1 cellular context compared by ENCODE assay signal in genomic region chr2:210541280-210541902, GRCh38.
TF ChIP-seq lines count a peak whose summit lies in the region.

No MANE protein-coding gene starts in this region.

TF ChIP-seq in HepG2, 621 proteins besides CTCF, POLR2A, EP300 and RAD21 (continued from another document):
- TF ChIP-seq ZBTB40 (IDR thresholded peaks at IDR 0.05) (peak; percentile 96), ZBTB40 (CRISPR knock-in tag; IDR thresholded peaks at IDR 0.05) (peak; percentile 99), ZBTB20 (CRISPR knock-in tag; IDR thresholded peaks at IDR 0.05; ENCODE audit: borderline replicate concordance, low read depth) (peak; percentile 98; the same call in 1 of the 2 replicates), ZNF557 (CRISPR knock-in tag; IDR thresholded peaks at IDR 0.05) (peak; percentile 54; the same call in 1 of the 2 replicates), NCOA5 (CRISPR knock-in tag; IDR thresholded peaks at IDR 0.05) (no peak), ZNF101 (CRISPR knock-in tag; IDR thresholded peaks at IDR 0.05; ENCODE audit: borderline replicate concordance, low read depth) (no peak), NCOR1 (IDR thresholded peaks at IDR 0.05; ENCODE audit: borderline replicate concordance, low read length) (peak; percentile 81), ZNF639 (CRISPR knock-in tag; conservative IDR thresholded peaks at IDR 0.05) (no peak), ATF2 (CRISPR knock-in tag; IDR thresholded peaks at IDR 0.05) (peak; percentile 82), ZNF33B (CRISPR knock-in tag; IDR thresholded peaks at IDR 0.05) (peak; percentile 70; the same call in 1 of the 2 replicates), SIX1 (CRISPR knock-in tag; IDR thresholded peaks at IDR 0.05; ENCODE audit: borderline replicate concordance) (peak; percentile 74; the same call in 1 of the 2 replicates), ZNF264 (CRISPR knock-in tag; IDR thresholded peaks at IDR 0.05) (0 out of 2 replicates have a peak, but pooled peaks have one; percentile 76), HINFP (CRISPR knock-in tag; IDR thresholded peaks at IDR 0.05; ENCODE audit: low read depth) (no peak), HES4 (CRISPR knock-in tag; IDR thresholded peaks at IDR 0.05; ENCODE audit: borderline replicate concordance) (no peak), UBTF (CRISPR knock-in tag; IDR thresholded peaks at IDR 0.05) (0 out of 2 replicates have a peak, but pooled peaks have one; percentile 11), ZBED4 (CRISPR knock-in tag; IDR thresholded peaks at IDR 0.05; ENCODE audit: borderline replicate concordance) (no peak; the same call in 1 of the 2 replicates), RXRB (CRISPR knock-in tag; IDR thresholded peaks at IDR 0.05; ENCODE audit: borderline replicate concordance) (peak; percentile 88), ZSCAN30 (CRISPR knock-in tag; IDR thresholded peaks at IDR 0.05) (no peak), E2F2 (CRISPR knock-in tag; IDR thresholded peaks at IDR 0.05; ENCODE audit: borderline replicate concordance) (no peak), CBFB (CRISPR knock-in tag; IDR thresholded peaks at IDR 0.05) (0 out of 2 replicates have a peak, but pooled peaks have one; percentile 41), ZBTB46 (CRISPR knock-in tag; IDR thresholded peaks at IDR 0.05; ENCODE audit: borderline replicate concordance) (no peak), ELF3 (CRISPR knock-in tag; IDR thresholded peaks at IDR 0.05) (peak; percentile 84), NR2F6 (IDR thresholded peaks at IDR 0.05) (peak; percentile 63), NR2F6 (CRISPR knock-in tag; IDR thresholded peaks at IDR 0.05) (peak; percentile 79), MAZ (IDR thresholded peaks at IDR 0.05; ENCODE audit: borderline replicate concordance, low read depth, low read length) (no peak), MAZ (CRISPR knock-in tag; IDR thresholded peaks at IDR 0.05; ENCODE audit: low read depth) (no peak), ZSCAN5A (CRISPR knock-in tag; IDR thresholded peaks at IDR 0.05; ENCODE audit: borderline replicate concordance) (peak; percentile 53; the same call in 1 of the 2 replicates)
TF ChIP-seq in HepG2: peak in this region for 221.
